ENCODE assay signal across 8 cellular contexts in the genomic region with DNA sequence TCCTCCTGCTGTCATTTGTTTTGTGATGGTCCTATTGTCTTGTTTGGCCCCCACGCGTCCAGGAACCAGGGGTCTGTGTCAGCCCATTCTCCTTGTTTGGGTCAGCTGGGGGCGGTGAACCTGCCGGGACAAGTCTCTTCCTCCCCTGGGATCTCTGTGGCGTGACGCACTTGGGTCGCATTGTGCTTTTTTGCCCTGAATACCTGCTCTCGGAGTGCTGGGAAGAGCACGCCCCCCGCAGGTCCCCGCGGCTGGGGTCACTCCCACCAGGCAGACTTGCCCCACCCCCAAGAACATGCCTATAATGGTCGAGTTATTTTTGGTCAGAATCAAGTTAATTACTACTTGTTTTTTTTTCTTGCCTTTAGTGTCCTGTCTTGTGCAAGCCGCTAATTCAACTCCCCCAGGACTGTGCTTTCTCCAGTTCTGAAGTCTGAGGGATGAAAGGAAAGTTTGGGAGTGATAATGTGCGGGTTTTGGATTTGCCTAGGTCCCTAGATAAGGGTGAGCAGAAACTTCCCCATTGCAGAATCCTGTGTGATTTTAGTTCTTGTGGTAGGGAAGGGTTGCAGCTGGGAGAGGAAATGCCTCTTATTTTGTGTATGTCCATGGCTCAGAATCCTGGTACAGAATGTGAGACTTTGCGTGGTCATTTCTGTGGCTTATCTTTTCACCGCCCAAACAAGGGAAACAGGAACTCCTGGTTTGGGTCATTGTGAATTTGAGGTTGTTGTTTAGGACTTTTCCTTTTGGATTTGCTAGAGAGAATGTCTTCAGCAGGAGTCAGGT. TPM values are rescaled to one million over a fixed set of nuclear protein-coding genes. Genes with fewer than 3 reads are reported as not detected.
A peak's percentile ranks its signal among the peaks of the same experiment; 100 is the strongest.
DNase-seq lines count a peak whose midpoint lies in the region; ATAC-seq and TF ChIP-seq lines count a peak whose summit lies in the region.

No MANE protein-coding gene starts in this region.

- H4K20me1 ChIP-seq in hepatocyte (ENCODE audit: insufficient read depth, poor library complexity, severe bottlenecking) = no peaks in the 10 kb centered on the region

- no peaks in the 10 kb centered on the region for H3K9me3 ChIP-seq in adrenal gland (replicated peaks in 1 of 3)
- H3K9me3 ChIP-seq in hepatocyte (ENCODE audit: low read depth) = no peaks in the 10 kb centered on the region

- DNase-seq in GM12865 (ENCODE audit: low read depth) = peak; percentile 48
- peak; percentile 47 for DNase-seq in NCI-H2227 (lab: John Stamatoyannopoulos, UW; ENCODE audit: unreplicated experiment)
- peak; percentile 45 to 76 (median 57) for DNase-seq in adrenal gland
- peak; percentile 37 for DNase-seq in hepatocyte (ENCODE audit: low spot score)
- no peak for DNase-seq in skeletal muscle cell (ENCODE audit: low read depth)
- DNase-seq in mucosa of gallbladder (ENCODE audit: low spot score) = no peak
- DNase-seq in activated CD4-positive, CD25-positive, alpha-beta regulatory T cell treated with anti-CD3 and anti-CD28 coated beads, Interleukin-2, amount 50 U/mL, for 72 hours = no peak

- H3K27me3 ChIP-seq in adrenal gland (no peaks in the 10 kb centered on the region), hepatocyte (no peaks in the 10 kb centered on the region)

- TF ChIP-seq CTCF in GM12865 (IDR thresholded peaks at IDR 0.05; ENCODE audit: insufficient read depth, low read depth, low read length, missing control alignments) = no peak
- TF ChIP-seq CTCF in adrenal gland (IDR thresholded peaks at IDR 0.05) = no peak
- no peak for TF ChIP-seq CTCF in hepatocyte (IDR thresholded peaks at IDR 0.05; ENCODE audit: poor library complexity)

- peak overlapping the region; percentile 97 for H2AFZ ChIP-seq in hepatocyte

- intact Hi-C loops in adrenal gland (cut with DNase I) = no loop called here

- H3K79me2 ChIP-seq in hepatocyte = peaks cover 10% of the 10 kb centered on the region

- H3K4me2 ChIP-seq in hepatocyte = peak overlapping the region; percentile 97

- WGBS in adrenal gland, 4 donors = 2 to 5% (median 3%) methylated on average over 12 to 17 of the region's 17 CpGs
- WGBS in hepatocyte (ENCODE audit: low lambda C conversion rate, missing lambda C conversion rate) = 3% methylated on average over 17 of the region's 17 CpGs

- no peak for TF ChIP-seq POLR2A in adrenal gland (IDR thresholded peaks at IDR 0.05)

- H3K4me1 ChIP-seq in adrenal gland (replicated peaks in 1 of 2) = peaks cover 6 to 8% of the 10 kb centered on the region in 2 donors
- no peaks in the 10 kb centered on the region for H3K4me1 ChIP-seq in hepatocyte (ENCODE audit: insufficient read depth)

- H3K36me3 ChIP-seq in adrenal gland (replicated peaks in 1 of 2) = no peaks in the 10 kb centered on the region
- H3K36me3 ChIP-seq in hepatocyte (replicated peaks; ENCODE audit: insufficient read depth, low read depth) = no peaks in the 10 kb centered on the region

- peak; percentile 13 for ATAC-seq in HG02588 (IDR thresholded peaks at IDR 0.05; ENCODE audit: unreplicated experiment)

- H3K4me3 ChIP-seq in GM12865 (ENCODE audit: low read depth, low read length) (peak overlapping the region; percentile 75), adrenal gland (peak overlapping the region; percentile 51 to 97 (median 84)), hepatocyte (peak overlapping the region; percentile 51), skeletal muscle cell (ENCODE audit: low read depth, low read length) (peak overlapping the region; percentile 85)

- no peaks in the 10 kb centered on the region for H3K9me2 ChIP-seq in hepatocyte (replicated peaks; ENCODE audit: insufficient read depth)

- H3K27ac ChIP-seq in adrenal gland (peak overlapping the region in 4 of 5 donors; percentile 71 to 90 (median 85)), hepatocyte (peak overlapping the region; percentile 65)

RNA-seq across cellular contexts. Expression of gene ACER2, which starts 0.8 kb away (rescaled TPM):
- 1 to 10 TPM; 3.5 to 10.0 (median 5.9) TPM for total RNA-seq in adrenal gland
- polyA plus RNA-seq in adrenal gland = 1 to 10 TPM in 1 of 3 donors, under 1 TPM in 2; 0.24 to 1.3 (median 0.80) TPM
- 6.3 and 6.6 TPM in 2 replicates for total RNA-seq in hepatocyte
- 1.1 and 1.3 TPM in 2 replicates for polyA plus RNA-seq in hepatocyte
- total RNA-seq in mucosa of gallbladder = 3.4 TPM

RNA-seq across cellular contexts. Expression of gene RPS6, which starts 29.6 kb away (rescaled TPM):
- total RNA-seq in adrenal gland (1,000 to 10,000 TPM in 6 of 8 donors, 100 to 1,000 TPM in 2; 797 to 1,841 (median 1,459) TPM), hepatocyte (1,650 and 1,680 TPM in 2 replicates), mucosa of gallbladder (1,319 TPM)
- polyA plus RNA-seq in adrenal gland (1,000 to 10,000 TPM; 2,230 to 3,609 (median 3,214) TPM), hepatocyte (882 and 899 TPM in 2 replicates)

Comparison
In these comparisons a context has a peak if more than half of its experiments do, and no peak if none do; other contexts are left out.
1. DNase-seq: peak in GM12865 (single experiment), NCI-H2227 (single experiment), adrenal gland (7 of 7) and hepatocyte (single experiment); none in skeletal muscle cell (single experiment), mucosa of gallbladder (single experiment) and activated CD4-positive, CD25-positive, alpha-beta regulatory T cell treated with anti-CD3 and anti-CD28 coated beads, Interleukin-2, amount 50 U/mL, for 72 hours (single experiment).
2. Peak in every context shown above with its lines, with median percentiles within 50 percentile points of each other: H3K4me3 ChIP-seq.